In genomic region chr5:132226516-132227234, GRCh38 we compare ENCODE assay signal across 8 cellular contexts. TPM values are rescaled to one million over a fixed set of nuclear protein-coding genes. Genes with fewer than 3 reads are reported as not detected.
DNase-seq lines count a peak whose midpoint lies in the region; ATAC-seq and TF ChIP-seq lines count a peak whose summit lies in the region.

No MANE protein-coding gene starts in this region.

- no peaks in the 10 kb centered on the region for H3K9me3 Mint-ChIP-seq in central memory CD8-positive, alpha-beta T cell
- H3K9me3 Mint-ChIP-seq in memory B cell = no peaks in the 10 kb centered on the region

- peaks cover 3% of the 10 kb centered on the region for H3K36me3 Mint-ChIP-seq in central memory CD8-positive, alpha-beta T cell (ENCODE audit: insufficient read depth)
- peaks cover 1% of the 10 kb centered on the region for H3K36me3 Mint-ChIP-seq in memory B cell

- DNase-seq in activated CD8-positive, alpha-beta memory T cell treated with anti-CD3 and anti-CD28 coated beads, Interleukin-2, amount 50 U/mL, for 48 hours = peak; percentile 46
- no peak for DNase-seq in activated CD8-positive, alpha-beta memory T cell treated with anti-CD3 and anti-CD28 coated beads for 24 hours
- no peak for DNase-seq in central memory CD8-positive, alpha-beta T cell (ENCODE audit: low spot score in 2 of 2)
- DNase-seq in memory B cell (ENCODE audit: low spot score in 2 of 2) = no peak
- peak; percentile 8 for DNase-seq in transverse colon
- DNase-seq in NCI-H2029 (lab: John Stamatoyannopoulos, UW) = no peak
- no peak for DNase-seq in hepatic stellate cell (ENCODE audit: low spot score)
- no peak for DNase-seq in NCI-H1417 (lab: John Stamatoyannopoulos, UW)

- peak overlapping the region; percentile 93 to 95 (median 93) for H3K27ac ChIP-seq in transverse colon

- no peak overlapping the region for H3K27ac Mint-ChIP-seq in central memory CD8-positive, alpha-beta T cell (ENCODE audit: low read depth)
- H3K27ac Mint-ChIP-seq in memory B cell = no peak overlapping the region

- TF ChIP-seq POLR2A in transverse colon (IDR thresholded peaks at IDR 0.05) = no peak

- peak overlapping the region; percentile 64 to 95 (median 76) for H3K4me3 ChIP-seq in transverse colon

- peak overlapping the region; percentile 19 for H3K4me3 Mint-ChIP-seq in central memory CD8-positive, alpha-beta T cell
- H3K4me3 Mint-ChIP-seq in memory B cell = peak overlapping the region; percentile 37

- 71 to 77% methylated on average over 15 to 23 of the region's 23 CpGs for WGBS in transverse colon (ENCODE audit: low coverage in 1 of 2), 2 donors

- ATAC-seq in central memory CD8-positive, alpha-beta T cell (replicated peaks; ENCODE audit: extremely low read depth, poor library complexity, severe bottlenecking) = no peak
- no peak for ATAC-seq in memory B cell (ENCODE audit: low read depth)

- no peaks in the 10 kb centered on the region for H3K9me3 ChIP-seq in transverse colon

- H3K27me3 ChIP-seq in transverse colon = no peaks in the 10 kb centered on the region

- no peak for TF ChIP-seq EP300 in transverse colon (IDR thresholded peaks at IDR 0.05; ENCODE audit: low read depth)

- no peak for TF ChIP-seq CTCF in transverse colon (IDR thresholded peaks at IDR 0.05)

- peaks cover 26 to 54% (median 41%) of the 10 kb centered on the region in 4 donors for H3K4me1 ChIP-seq in transverse colon

- H3K4me1 Mint-ChIP-seq in central memory CD8-positive, alpha-beta T cell = peaks cover 7% of the 10 kb centered on the region
- peaks cover 34% of the 10 kb centered on the region for H3K4me1 Mint-ChIP-seq in memory B cell

- in situ Hi-C loops in transverse colon (cut with MboI; ENCODE audit: low pct_ligation_motif_present in 1 of 4, low pct_unique_long_range_greater_than_20kb in 1 of 4, low sequenced_read_pairs in 3 of 4) = no loop called here

- intact Hi-C loops in transverse colon (cut with DNase I; ENCODE audit: low total_unique reads) = no loop called here

- H3K27me3 Mint-ChIP-seq in central memory CD8-positive, alpha-beta T cell = peaks cover 18% of the 10 kb centered on the region
- H3K27me3 Mint-ChIP-seq in memory B cell = peaks cover 18% of the 10 kb centered on the region

- no peaks in the 10 kb centered on the region for H3K36me3 ChIP-seq in transverse colon

RNA-seq across cellular contexts. Expression of gene P4HA2, which starts 1.0 kb away (rescaled TPM):
- 10 to 100 TPM; 22.1 to 53.5 (median 32.7) TPM for total RNA-seq in transverse colon

RNA-seq across cellular contexts. Expression of gene PDLIM4, which starts 30.8 kb away (rescaled TPM):
- 10 to 100 TPM in 3 of 4 donors, 1 to 10 TPM in 1; 9.7 to 43.4 (median 19.7) TPM for total RNA-seq in transverse colon

Comparison
In these comparisons a context has a peak if more than half of its experiments do, and no peak if none do; other contexts are left out.
1. DNase-seq: peak in activated CD8-positive, alpha-beta memory T cell treated with anti-CD3 and anti-CD28 coated beads, Interleukin-2, amount 50 U/mL, for 48 hours (single experiment) and transverse colon (single experiment); none in activated CD8-positive, alpha-beta memory T cell treated with anti-CD3 and anti-CD28 coated beads for 24 hours (single experiment), central memory CD8-positive, alpha-beta T cell (0 of 2), memory B cell (0 of 2), NCI-H2029 (single experiment), hepatic stellate cell (single experiment) and NCI-H1417 (0 of 3).